Comparison of ENCODE assay signal across 20 cellular contexts in genomic region chr5:138622051-138622450, GRCh38.
"Had no signal": no experiment of that assay in that cellular context is flagged by ENCODE, and none has a peak within 500 bp of the region (broad histone marks: within the 10 kb centered on the region; RNA-seq: fewer than 3 reads in every experiment).

No MANE protein-coding gene starts in this region.

- H3K27ac ChIP-seq: colonic mucosa, foreskin keratinocyte, hepatocyte, parathyroid adenoma, psoas muscle, sigmoid colon, skin epidermis, thoracic aorta, transverse colon had no signal

- H3K9me3 ChIP-seq: colonic mucosa, mucosa of descending colon, psoas muscle, sigmoid colon, thoracic aorta, transverse colon had no signal

- H3K27ac Mint-ChIP-seq: natural killer cell; stimulated activated naive B cell treated with anti-CD40 and anti-IgM and Interleukin-4, amounts not matched to agents 10 μg/mL and 1 μg/mL and 100 μg/mL, for 72 hours; stimulated activated naive CD8-positive, alpha-beta T cell treated with anti-CD3 and anti-CD28 coated beads, Interleukin-15, amount 100 ng/mL, for 72 hours had no signal

- H3K9me3 Mint-ChIP-seq: natural killer cell; stimulated activated naive B cell treated with anti-CD40 and anti-IgM and Interleukin-4, amounts not matched to agents 10 μg/mL and 1 μg/mL and 100 μg/mL, for 72 hours; stimulated activated naive CD8-positive, alpha-beta T cell treated with anti-CD3 and anti-CD28 coated beads, Interleukin-15, amount 100 ng/mL, for 72 hours had no signal

- H3K4me3 Mint-ChIP-seq: natural killer cell; stimulated activated naive B cell treated with anti-CD40 and anti-IgM and Interleukin-4, amounts not matched to agents 10 μg/mL and 1 μg/mL and 100 μg/mL, for 72 hours; stimulated activated naive CD8-positive, alpha-beta T cell treated with anti-CD3 and anti-CD28 coated beads, Interleukin-15, amount 100 ng/mL, for 72 hours had no signal

- DNase-seq: cerebellar nuclear complex; colonic mucosa; dermis blood vessel endothelial cell; erythroblast; foreskin keratinocyte; mammary epithelial cell; mucosa of descending colon; natural killer cell; psoas muscle; retina; sigmoid colon; stimulated activated CD4-positive, alpha-beta T cell treated with anti-CD3 and anti-CD28 coated beads, Interleukin-2, amount 100 ng/mL, for 24 hours; stimulated activated CD4-positive, alpha-beta T cell treated with anti-CD3 and anti-CD28 coated beads, Interleukin-4, amount 100 ng/mL, for 4 hours; stimulated activated naive B cell treated with anti-CD40 and anti-IgM and Interleukin-4, amounts not matched to agents 10 μg/mL and 1 μg/mL and 100 μg/mL, for 72 hours; stimulated activated naive CD8-positive, alpha-beta T cell treated with anti-CD3 and anti-CD28 coated beads, Interleukin-15, amount 100 ng/mL, for 72 hours; transverse colon had no signal

- H3K4me1 ChIP-seq: colonic mucosa, foreskin keratinocyte, parathyroid adenoma, psoas muscle, sigmoid colon, transverse colon had no signal

- H3K36me3 ChIP-seq: colonic mucosa, sigmoid colon, thoracic aorta, transverse colon had no signal

- H3K36me3 Mint-ChIP-seq: natural killer cell; stimulated activated naive B cell treated with anti-CD40 and anti-IgM and Interleukin-4, amounts not matched to agents 10 μg/mL and 1 μg/mL and 100 μg/mL, for 72 hours had no signal

- H3K4me3 ChIP-seq: colonic mucosa, hepatocyte, mucosa of descending colon, psoas muscle, sigmoid colon, skin epidermis, thoracic aorta, transverse colon had no signal

- H3K4me1 Mint-ChIP-seq: natural killer cell; stimulated activated naive B cell treated with anti-CD40 and anti-IgM and Interleukin-4, amounts not matched to agents 10 μg/mL and 1 μg/mL and 100 μg/mL, for 72 hours; stimulated activated naive CD8-positive, alpha-beta T cell treated with anti-CD3 and anti-CD28 coated beads, Interleukin-15, amount 100 ng/mL, for 72 hours had no signal

- H3K27me3 ChIP-seq: colonic mucosa, foreskin keratinocyte, hepatocyte, sigmoid colon, transverse colon had no signal
